2 cellular contexts compared by ENCODE assay signal in the genomic region with DNA sequence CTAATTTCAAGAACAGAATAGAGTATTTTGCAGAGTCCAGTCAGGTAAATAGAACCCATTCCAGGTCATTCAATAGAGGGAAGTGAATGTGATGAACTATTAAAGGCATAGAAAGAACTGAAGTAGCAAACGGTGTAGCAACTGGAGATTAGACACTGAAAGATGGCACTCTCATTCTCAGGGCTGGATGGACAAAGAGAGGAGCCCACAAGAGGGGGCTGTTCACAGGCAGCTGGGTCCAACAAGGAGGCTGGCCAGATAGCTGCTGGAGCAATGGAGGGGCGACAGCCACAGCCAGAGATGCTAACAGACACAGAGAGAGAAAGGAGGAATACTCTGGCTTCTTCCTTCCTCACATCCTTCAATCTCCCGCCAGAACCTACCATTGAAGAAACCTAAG.
TF ChIP-seq lines count a peak whose summit lies in the region.

No MANE protein-coding gene starts in this region.

TF ChIP-seq in HCT116, 20 proteins besides CTCF, POLR2A, EP300 and RAD21:
- TF ChIP-seq SP1 (IDR thresholded peaks at IDR 0.05; ENCODE audit: low read depth), result no peak
- TF ChIP-seq, protein P1, sequence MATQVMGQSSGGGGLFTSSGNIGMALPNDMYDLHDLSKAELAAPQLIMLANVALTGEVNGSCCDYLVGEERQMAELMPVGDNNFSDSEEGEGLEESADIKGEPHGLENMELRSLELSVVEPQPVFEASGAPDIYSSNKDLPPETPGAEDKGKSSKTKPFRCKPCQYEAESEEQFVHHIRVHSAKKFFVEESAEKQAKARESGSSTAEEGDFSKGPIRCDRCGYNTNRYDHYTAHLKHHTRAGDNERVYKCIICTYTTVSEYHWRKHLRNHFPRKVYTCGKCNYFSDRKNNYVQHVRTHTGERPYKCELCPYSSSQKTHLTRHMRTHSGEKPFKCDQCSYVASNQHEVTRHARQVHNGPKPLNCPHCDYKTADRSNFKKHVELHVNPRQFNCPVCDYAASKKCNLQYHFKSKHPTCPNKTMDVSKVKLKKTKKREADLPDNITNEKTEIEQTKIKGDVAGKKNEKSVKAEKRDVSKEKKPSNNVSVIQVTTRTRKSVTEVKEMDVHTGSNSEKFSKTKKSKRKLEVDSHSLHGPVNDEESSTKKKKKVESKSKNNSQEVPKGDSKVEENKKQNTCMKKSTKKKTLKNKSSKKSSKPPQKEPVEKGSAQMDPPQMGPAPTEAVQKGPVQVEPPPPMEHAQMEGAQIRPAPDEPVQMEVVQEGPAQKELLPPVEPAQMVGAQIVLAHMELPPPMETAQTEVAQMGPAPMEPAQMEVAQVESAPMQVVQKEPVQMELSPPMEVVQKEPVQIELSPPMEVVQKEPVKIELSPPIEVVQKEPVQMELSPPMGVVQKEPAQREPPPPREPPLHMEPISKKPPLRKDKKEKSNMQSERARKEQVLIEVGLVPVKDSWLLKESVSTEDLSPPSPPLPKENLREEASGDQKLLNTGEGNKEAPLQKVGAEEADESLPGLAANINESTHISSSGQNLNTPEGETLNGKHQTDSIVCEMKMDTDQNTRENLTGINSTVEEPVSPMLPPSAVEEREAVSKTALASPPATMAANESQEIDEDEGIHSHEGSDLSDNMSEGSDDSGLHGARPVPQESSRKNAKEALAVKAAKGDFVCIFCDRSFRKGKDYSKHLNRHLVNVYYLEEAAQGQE (IDR thresholded peaks at IDR 0.05; ENCODE audit: low read depth), result no peak
- TF ChIP-seq SRF (IDR thresholded peaks at IDR 0.05; ENCODE audit: low read depth), result no peak
- no peak for TF ChIP-seq SIN3A (IDR thresholded peaks at IDR 0.05; ENCODE audit: low read depth)
- TF ChIP-seq, protein P2, sequence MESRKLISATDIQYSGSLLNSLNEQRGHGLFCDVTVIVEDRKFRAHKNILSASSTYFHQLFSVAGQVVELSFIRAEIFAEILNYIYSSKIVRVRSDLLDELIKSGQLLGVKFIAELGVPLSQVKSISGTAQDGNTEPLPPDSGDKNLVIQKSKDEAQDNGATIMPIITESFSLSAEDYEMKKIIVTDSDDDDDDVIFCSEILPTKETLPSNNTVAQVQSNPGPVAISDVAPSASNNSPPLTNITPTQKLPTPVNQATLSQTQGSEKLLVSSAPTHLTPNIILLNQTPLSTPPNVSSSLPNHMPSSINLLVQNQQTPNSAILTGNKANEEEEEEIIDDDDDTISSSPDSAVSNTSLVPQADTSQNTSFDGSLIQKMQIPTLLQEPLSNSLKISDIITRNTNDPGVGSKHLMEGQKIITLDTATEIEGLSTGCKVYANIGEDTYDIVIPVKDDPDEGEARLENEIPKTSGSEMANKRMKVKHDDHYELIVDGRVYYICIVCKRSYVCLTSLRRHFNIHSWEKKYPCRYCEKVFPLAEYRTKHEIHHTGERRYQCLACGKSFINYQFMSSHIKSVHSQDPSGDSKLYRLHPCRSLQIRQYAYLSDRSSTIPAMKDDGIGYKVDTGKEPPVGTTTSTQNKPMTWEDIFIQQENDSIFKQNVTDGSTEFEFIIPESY (IDR thresholded peaks at IDR 0.05; ENCODE audit: extremely low read depth, insufficient replicate concordance, low read length), result no peak
- TF ChIP-seq EGR1 (IDR thresholded peaks at IDR 0.05; ENCODE audit: low read depth), result no peak
- no peak for TF ChIP-seq CBX3 (IDR thresholded peaks at IDR 0.05; ENCODE audit: low read depth)
- TF ChIP-seq JUND (IDR thresholded peaks at IDR 0.05), result no peak
- TF ChIP-seq YY1 (IDR thresholded peaks at IDR 0.05; ENCODE audit: extremely low read depth, insufficient replicate concordance, low read depth, low read length), result no peak
- TF ChIP-seq, protein P3, sequence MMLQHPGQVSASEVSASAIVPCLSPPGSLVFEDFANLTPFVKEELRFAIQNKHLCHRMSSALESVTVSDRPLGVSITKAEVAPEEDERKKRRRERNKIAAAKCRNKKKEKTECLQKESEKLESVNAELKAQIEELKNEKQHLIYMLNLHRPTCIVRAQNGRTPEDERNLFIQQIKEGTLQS (IDR thresholded peaks at IDR 0.05), result no peak
- no peak for TF ChIP-seq CEBPB (IDR thresholded peaks at IDR 0.05; ENCODE audit: low read depth)

TF ChIP-seq in HepG2, 621 proteins besides CTCF, POLR2A, EP300 and RAD21:
- TF ChIP-seq HOXA3 (CRISPR knock-in tag; IDR thresholded peaks at IDR 0.05), result no peak
- TF ChIP-seq, protein P4, sequence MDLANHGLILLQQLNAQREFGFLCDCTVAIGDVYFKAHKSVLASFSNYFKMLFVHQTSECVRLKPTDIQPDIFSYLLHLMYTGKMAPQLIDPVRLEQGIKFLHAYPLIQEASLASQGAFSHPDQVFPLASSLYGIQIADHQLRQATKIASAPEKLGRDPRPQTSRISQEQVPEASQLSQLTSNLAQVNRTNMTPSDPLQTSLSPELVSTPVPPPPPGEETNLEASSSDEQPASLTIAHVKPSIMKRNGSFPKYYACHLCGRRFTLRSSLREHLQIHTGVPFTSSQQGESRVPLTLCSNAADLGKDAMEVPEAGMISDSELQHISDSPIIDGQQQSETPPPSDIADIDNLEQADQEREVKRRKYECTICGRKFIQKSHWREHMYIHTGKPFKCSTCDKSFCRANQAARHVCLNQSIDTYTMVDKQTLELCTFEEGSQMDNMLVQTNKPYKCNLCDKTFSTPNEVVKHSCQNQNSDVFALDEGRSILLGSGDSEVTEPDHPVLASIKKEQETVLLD (CRISPR knock-in tag; IDR thresholded peaks at IDR 0.05; ENCODE audit: low read depth), result no peak
- peak; percentile 19; the same call in 1 of the 2 replicates for TF ChIP-seq STAG1 (CRISPR knock-in tag; IDR thresholded peaks at IDR 0.05)
- TF ChIP-seq NFRKB (IDR thresholded peaks at IDR 0.05), result no peak
- TF ChIP-seq KLF6 (CRISPR knock-in tag; IDR thresholded peaks at IDR 0.05), result no peak
